ENCODE assay signal across 12 cellular contexts in genomic region chr5:150945947-150946346, GRCh38. TPM values are rescaled to one million over a fixed set of nuclear protein-coding genes. Genes with fewer than 3 reads are reported as not detected.
DNase-seq lines count a peak whose midpoint lies in the region; TF ChIP-seq lines count a peak whose summit lies in the region.
"Had no signal": no experiment of that assay in that cellular context is flagged by ENCODE, and none has a peak within 500 bp of the region (broad histone marks: within the 10 kb centered on the region; RNA-seq: fewer than 3 reads in every experiment).

No MANE protein-coding gene starts in this region.

- DNase-seq in SK-N-DZ (ENCODE audit: low spot score) (peak; percentile 36), tibial nerve (ENCODE audit: low spot score in 2 of 2) (peak in 1 of 2 donors; percentile 14)
- no peak for DNase-seq in activated CD4-positive, alpha-beta T cell treated with anti-CD3 and anti-CD28 coated beads, Interleukin-2, amount 50 U/mL, for 1 hour
- no peak for DNase-seq in central memory CD4-positive, alpha-beta T cell
- DNase-seq in NK-92 treated with Interleukin-12 subunit alpha and Interleukin-12 subunit beta, amount 100 ng/mL, for 24 hours (lab: John Stamatoyannopoulos, UW): no peak
- DNase-seq: activated gamma-delta T cell treated with Interleukin-2 at 50 U/mL for 16 hours; KG1; NCI-H524; stimulated activated CD8-positive, alpha-beta memory T cell treated with anti-CD3 and anti-CD28 coated beads, Interleukin-4, amount 100 ng/mL, for 48 hours; T-helper 9 cell had no signal

- H3K9ac ChIP-seq in mucosa of rectum (ENCODE audit: low read depth in 1 of 2, low read length in 2 of 2): peak overlapping the region in 1 of 2 donors; percentile 50

- H3K27ac ChIP-seq in esophagus (ENCODE audit: low read depth in 2 of 2, low read length in 1 of 2) (peak overlapping the region; percentile 43 to 83), mucosa of rectum (ENCODE audit: low read depth in 2 of 2, low read length in 2 of 2) (peak overlapping the region; percentile 53 to 72), tibial nerve (peak overlapping the region; percentile 72 to 82 (median 76))

- peaks cover 2 to 5% of the 10 kb centered on the region in 2 donors for H3K36me3 ChIP-seq in esophagus (ENCODE audit: control insufficient read depth in 2 of 2, insufficient read depth in 2 of 2, low read length in 1 of 2)
- H3K36me3 ChIP-seq in mucosa of rectum (ENCODE audit: control insufficient read depth in 2 of 2, insufficient read depth in 2 of 2, low read length in 2 of 2): peaks cover 0 to 4% of the 10 kb centered on the region in 2 donors
- peaks cover 0 to 42% (median 0%) of the 10 kb centered on the region in 3 donors for H3K36me3 ChIP-seq in tibial nerve

- no peak for TF ChIP-seq POLR2A in tibial nerve (IDR thresholded peaks at IDR 0.05)

- 38 to 43% methylated on average over 5 of the region's 5 CpGs for WGBS in esophagus, 2 donors
- WGBS in tibial nerve, 2 donors: 24 to 38% methylated on average over 5 of the region's 5 CpGs

- H3K4me1 ChIP-seq in esophagus (ENCODE audit: control insufficient read depth in 2 of 2, insufficient read depth in 2 of 2, low read length in 1 of 2) (no peaks in the 10 kb centered on the region), mucosa of rectum (ENCODE audit: control insufficient read depth in 2 of 2, insufficient read depth in 2 of 2, low read length in 2 of 2) (no peaks in the 10 kb centered on the region), tibial nerve (no peaks in the 10 kb centered on the region)

- H3K9me3 ChIP-seq in esophagus (ENCODE audit: control insufficient read depth in 2 of 2, insufficient read depth in 1 of 2, low read depth in 1 of 2, low read length in 1 of 2): peaks cover 0 to 22% of the 10 kb centered on the region in 2 donors
- H3K9me3 ChIP-seq in mucosa of rectum (ENCODE audit: control insufficient read depth in 2 of 2, low read length in 2 of 2): peaks cover 7 to 8% of the 10 kb centered on the region in 2 donors
- peaks cover 0 to 90% (median 32%) of the 10 kb centered on the region in 4 donors for H3K9me3 ChIP-seq in tibial nerve

- H3K27me3 ChIP-seq in esophagus (ENCODE audit: control insufficient read depth in 1 of 2, insufficient read depth in 2 of 2, low read length in 2 of 2): no peaks in the 10 kb centered on the region
- no peaks in the 10 kb centered on the region for H3K27me3 ChIP-seq in mucosa of rectum (ENCODE audit: control insufficient read depth in 2 of 2, insufficient read depth in 2 of 2, low read length in 2 of 2)
- no peaks in the 10 kb centered on the region for H3K27me3 ChIP-seq in tibial nerve

- no peak for TF ChIP-seq EP300 in tibial nerve (IDR thresholded peaks at IDR 0.05)

- TF ChIP-seq CTCF in tibial nerve (IDR thresholded peaks at IDR 0.05): no peak

- H3K4me3 ChIP-seq in esophagus (ENCODE audit: low read depth in 1 of 2, low read length in 2 of 2) (peak overlapping the region; percentile 54 to 73), mucosa of rectum (ENCODE audit: low read length in 2 of 2) (peak overlapping the region; percentile 64 to 77), tibial nerve (peak overlapping the region; percentile 40 to 58 (median 52))

RNA-seq across cellular contexts. Expression of gene ZNF300, which starts 41.2 kb away (rescaled TPM):
- 53.5 and 54.2 TPM in 2 replicates for polyA plus RNA-seq in SK-N-DZ (2014; cell fraction: cytosol; rRNA removed)
- polyA plus RNA-seq in SK-N-DZ (2014; cell fraction: nucleus; rRNA removed): 199 and 236 TPM in 2 replicates
- polyA plus RNA-seq in esophagus: 10 to 100 TPM in 1 of 2 donors, 1 to 10 TPM in 1; 4.0 to 12.6 TPM
- 10 to 100 TPM in 1 of 4 donors, 1 to 10 TPM in 3; 6.3 to 10.5 (median 7.8) TPM for total RNA-seq in tibial nerve
